7 cellular contexts compared by ENCODE assay signal in the genomic region with DNA sequence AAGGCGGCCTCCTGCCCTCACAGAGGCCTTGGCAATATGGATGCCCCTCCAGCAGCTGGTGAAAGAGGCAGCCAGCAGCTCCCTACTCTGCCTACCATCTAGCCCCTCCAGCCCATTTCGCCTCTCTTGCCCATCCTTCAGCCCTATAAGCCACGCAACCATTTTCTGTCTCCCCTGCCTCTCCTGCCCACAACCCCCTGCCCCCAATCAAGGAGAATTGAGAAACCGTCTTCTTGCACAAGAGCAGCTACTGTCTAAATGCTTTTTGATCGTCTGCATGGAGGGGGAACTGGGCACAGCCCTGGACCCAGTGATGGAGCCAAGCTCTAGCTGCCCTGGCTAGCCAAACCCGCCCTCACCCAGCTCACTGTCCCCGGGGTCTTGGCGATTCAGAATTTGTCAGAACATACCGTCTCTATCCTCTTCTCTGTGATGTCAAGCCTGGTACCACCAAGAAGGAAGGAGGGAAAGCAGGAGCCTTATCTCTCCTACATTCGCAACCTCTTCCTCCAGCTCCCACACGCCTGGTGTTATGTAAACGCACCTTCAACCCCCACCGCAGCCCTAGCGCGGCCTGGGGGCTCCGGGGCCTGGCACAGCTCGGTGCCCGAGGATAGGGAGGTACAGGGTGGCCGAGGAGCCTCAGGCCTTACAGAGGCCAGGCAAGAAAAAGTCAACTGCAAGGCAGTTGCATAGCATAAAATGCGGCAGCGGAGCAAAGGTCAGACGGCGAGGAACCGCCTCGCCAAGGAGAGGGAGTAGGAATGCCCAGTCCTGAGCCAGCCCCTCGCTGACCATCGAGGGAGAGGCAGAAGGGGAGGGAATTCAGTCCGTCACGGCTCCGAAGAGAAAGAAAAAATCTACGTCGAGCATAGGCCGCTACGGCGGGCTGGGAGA. TPM values are rescaled to one million over a fixed set of nuclear protein-coding genes. Genes with fewer than 3 reads are reported as not detected.
DNase-seq lines count a peak whose midpoint lies in the region; ATAC-seq and TF ChIP-seq lines count a peak whose summit lies in the region.

No MANE protein-coding gene starts in this region.

- H3F3A ChIP-seq in neural progenitor cell (ENCODE audit: low read depth) = peaks cover 64% of the 10 kb centered on the region

- peak; percentile 36 for DNase-seq in HK-2 (ENCODE audit: unreplicated experiment)
- no peak for DNase-seq in T-helper 17 cell
- DNase-seq in fibroblast of gingiva (ENCODE audit: low read depth) = peak; percentile 71
- DNase-seq in neural progenitor cell (ENCODE audit: low spot score) = peak; percentile 61
- DNase-seq in OCI-LY7 (ENCODE audit: low spot score) = no peak
- no peak for DNase-seq in iPS-NIHi7 (ENCODE audit: extremely low spot score)

- H3K79me2 ChIP-seq in neural progenitor cell (ENCODE audit: low read depth) (peaks cover 8% of the 10 kb centered on the region), OCI-LY7 (ENCODE audit: insufficient read depth, low read depth, low read length) (no peaks in the 10 kb centered on the region)

- H3K36me3 ChIP-seq in neural progenitor cell (no peaks in the 10 kb centered on the region), OCI-LY7 (ENCODE audit: insufficient read depth, low read length) (no peaks in the 10 kb centered on the region)

- no TSS peak for BruUV-seq in OCI-LY7 (replicated peaks; lab: Mats Ljungman, UMichigan)

- POLR2A ChIA-PET in OCI-LY7 (lab: Charles Lee) = interaction anchor here (1.0 kb wide), 1 partner anchor 12 kb away, joined by 3 read pairs; no protein-coding TSS in a partner anchor

- no peak overlapping the region for H3K27ac Mint-ChIP-seq in T-helper 17 cell
- H3K27ac Mint-ChIP-seq in neural progenitor cell = peak overlapping the region; percentile 96

- peaks cover 68% of the 10 kb centered on the region for H3K27me3 Mint-ChIP-seq in T-helper 17 cell
- H3K27me3 Mint-ChIP-seq in neural progenitor cell (ENCODE audit: insufficient read depth, low read depth) = peaks cover 10% of the 10 kb centered on the region

- H3K9me3 Mint-ChIP-seq in neural progenitor cell = no peaks in the 10 kb centered on the region

- peak overlapping the region; percentile 90 for H3K4me2 ChIP-seq in neural progenitor cell
- no peak overlapping the region for H3K4me2 ChIP-seq in OCI-LY7 (ENCODE audit: low read length)

- H4K20me1 ChIP-seq in neural progenitor cell (ENCODE audit: low read depth) = peaks cover 80% of the 10 kb centered on the region
- no peaks in the 10 kb centered on the region for H4K20me1 ChIP-seq in OCI-LY7 (ENCODE audit: insufficient read depth, low read length)

- H2AFZ ChIP-seq in neural progenitor cell (replicated peaks) = peak overlapping the region; percentile 13
- no peak overlapping the region for H2AFZ ChIP-seq in OCI-LY7 (ENCODE audit: low read length)

- no peak overlapping the region for H3K27ac ChIP-seq in neural progenitor cell
- H3K27ac ChIP-seq in OCI-LY7 (ENCODE audit: low read depth, low read length, poor library complexity, severe bottlenecking) = no peak overlapping the region

- H3K4me3 ChIP-seq in neural progenitor cell = peak overlapping the region; percentile 45
- H3K4me3 ChIP-seq in OCI-LY7 (ENCODE audit: low read depth, low read length, poor library complexity, severe bottlenecking) = no peak overlapping the region

- H3K4me3 Mint-ChIP-seq in T-helper 17 cell (peak overlapping the region; percentile 88), neural progenitor cell (peak overlapping the region; percentile 97)

- H3K36me3 Mint-ChIP-seq in T-helper 17 cell (ENCODE audit: low read depth) = peaks cover 4% of the 10 kb centered on the region
- H3K36me3 Mint-ChIP-seq in neural progenitor cell = no peaks in the 10 kb centered on the region

- H3K9me3 ChIP-seq in T-helper 17 cell (ENCODE audit: control insufficient read depth, low read length, poor library complexity, severe bottlenecking) (no peaks in the 10 kb centered on the region), neural progenitor cell (ENCODE audit: low read depth) (no peaks in the 10 kb centered on the region), OCI-LY7 (ENCODE audit: low read length) (no peaks in the 10 kb centered on the region)

- CTCF ChIA-PET in OCI-LY7 (lab: Charles Lee; ENCODE audit: unreplicated experiment) = no interaction called here

- peaks cover 82% of the 10 kb centered on the region for H3K27me3 ChIP-seq in neural progenitor cell

- ATAC-seq in T-helper 17 cell (no peak), HG03565 (IDR thresholded peaks at IDR 0.05; ENCODE audit: unreplicated experiment) (no peak)

- H3K9ac ChIP-seq in neural progenitor cell = no peak overlapping the region

- H3K4me1 ChIP-seq in neural progenitor cell = peaks cover 61% of the 10 kb centered on the region
- no peaks in the 10 kb centered on the region for H3K4me1 ChIP-seq in OCI-LY7 (ENCODE audit: insufficient read depth, low read length, poor library complexity, severe bottlenecking)

- no peak for TF ChIP-seq CTCF in neural progenitor cell (IDR thresholded peaks at IDR 0.05)
- TF ChIP-seq CTCF in OCI-LY7 (conservative IDR thresholded peaks at IDR 0.05; ENCODE audit: low read length) = no peak

- intact Hi-C loops in OCI-LY7 (cut with micrococcal nuclease; ENCODE audit: unreplicated experiment) = no loop called here

- H3K4me1 Mint-ChIP-seq in T-helper 17 cell = peaks cover 29% of the 10 kb centered on the region
- H3K4me1 Mint-ChIP-seq in neural progenitor cell = peaks cover 65% of the 10 kb centered on the region

- H3K9me2 ChIP-seq in OCI-LY7 (ENCODE audit: insufficient read depth, low read length) = no peaks in the 10 kb centered on the region

RNA-seq across cellular contexts. Expression of a gene that starts 1.1 kb away (rescaled TPM):
- under 1 TPM in 1 of 2 donors, not detected in 1; 0.26 TPM for total RNA-seq in T-helper 17 cell
- 0.13 and 1.7 TPM in 2 replicates for total RNA-seq in neural progenitor cell (ENCODE audit: low replicate concordance)
- not detected in 2 replicates for total RNA-seq in OCI-LY7 (2014; rRNA removed; shearing (Covaris generic))
- total RNA-seq in OCI-LY7 (2022) = not detected in 2 replicates

Comparison
In these comparisons a context has a peak if more than half of its experiments do, and no peak if none do; other contexts are left out.
1. DNase-seq: peak in HK-2 (single experiment), fibroblast of gingiva (single experiment) and neural progenitor cell (single experiment); none in T-helper 17 cell (0 of 3), OCI-LY7 (single experiment) and iPS-NIHi7 (single experiment).